13 cellular contexts compared by ENCODE assay signal in genomic region chr7:132817844-132818427, GRCh38.
"Had no signal": no experiment of that assay in that cellular context is flagged by ENCODE, and none has a peak within 500 bp of the region (broad histone marks: within the 10 kb centered on the region; RNA-seq: fewer than 3 reads in every experiment).

No MANE protein-coding gene starts in this region.

- H3K27ac ChIP-seq: left lung, thyroid gland, vagina had no signal

- H3K4me1 Mint-ChIP-seq: activated CD4-positive, alpha-beta T cell treated with anti-CD3 and anti-CD28 coated beads, Interleukin-2, amount 10 ng/mL, durations not matched to agents 7 days and 5 days; activated T-helper 17 cell treated with anti-CD3 and anti-CD28 coated beads, Interleukin-2, amount 50 U/mL, for 72 hours had no signal

- H3K4me1 ChIP-seq: left lung, vagina had no signal

- H3K27ac Mint-ChIP-seq: activated CD4-positive, alpha-beta T cell treated with anti-CD3 and anti-CD28 coated beads, Interleukin-2, amount 10 ng/mL, durations not matched to agents 7 days and 5 days; activated naive CD4-positive, alpha-beta T cell treated with anti-CD3 and anti-CD28 coated beads for 36 hours; activated T-helper 17 cell treated with anti-CD3 and anti-CD28 coated beads, Interleukin-2, amount 50 U/mL, for 72 hours; natural killer cell treated with Interleukin-12 subunit alpha and Interleukin-12 subunit beta and Interleukin-15 and Interleukin-18, amount 100 ng/mL, for 72 hours; T-helper 1 cell treated with Interleukin-12 subunit alpha and Interleukin-12 subunit beta and Interleukin-4 antibody, amounts not matched to agents 30 μg/mL and 1 μg/mL, for 36 hours had no signal

- H3K27me3 ChIP-seq: left lung, thyroid gland, vagina had no signal

- DNase-seq: activated CD4-positive, alpha-beta T cell treated with anti-CD3 and anti-CD28 coated beads, Interleukin-2, amount 10 ng/mL, durations not matched to agents 7 days and 5 days; activated CD4-positive, CD25-positive, alpha-beta regulatory T cell; activated naive CD4-positive, alpha-beta T cell treated with anti-CD3 and anti-CD28 coated beads for 36 hours; activated T-cell treated with anti-CD3 and anti-CD28 coated beads for 4 hours; effector memory CD4-positive, alpha-beta T cell; glutamatergic neuron; left lung; thyroid gland had no signal

- ATAC-seq: activated T-helper 17 cell treated with anti-CD3 and anti-CD28 coated beads, Interleukin-2, amount 50 U/mL, for 72 hours; left lung; natural killer cell treated with Interleukin-12 subunit alpha and Interleukin-12 subunit beta and Interleukin-15 and Interleukin-18, amount 100 ng/mL, for 72 hours had no signal

- H3K36me3 ChIP-seq: left lung, thyroid gland, vagina had no signal

- H3K4me3 ChIP-seq: left lung, thyroid gland, vagina had no signal

- H3K9me3 ChIP-seq: left lung, thyroid gland, vagina had no signal

- H3K9me3 Mint-ChIP-seq: activated naive CD4-positive, alpha-beta T cell treated with anti-CD3 and anti-CD28 coated beads for 36 hours; activated T-helper 17 cell treated with anti-CD3 and anti-CD28 coated beads, Interleukin-2, amount 50 U/mL, for 72 hours; brain; natural killer cell treated with Interleukin-12 subunit alpha and Interleukin-12 subunit beta and Interleukin-15 and Interleukin-18, amount 100 ng/mL, for 72 hours had no signal

- H3K4me3 Mint-ChIP-seq: activated CD4-positive, alpha-beta T cell treated with anti-CD3 and anti-CD28 coated beads, Interleukin-2, amount 10 ng/mL, durations not matched to agents 7 days and 5 days; activated naive CD4-positive, alpha-beta T cell treated with anti-CD3 and anti-CD28 coated beads for 36 hours; activated T-helper 17 cell treated with anti-CD3 and anti-CD28 coated beads, Interleukin-2, amount 50 U/mL, for 72 hours; brain; natural killer cell treated with Interleukin-12 subunit alpha and Interleukin-12 subunit beta and Interleukin-15 and Interleukin-18, amount 100 ng/mL, for 72 hours; T-helper 1 cell treated with Interleukin-12 subunit alpha and Interleukin-12 subunit beta and Interleukin-4 antibody, amounts not matched to agents 30 μg/mL and 1 μg/mL, for 36 hours had no signal

- H3K27me3 Mint-ChIP-seq: activated CD4-positive, alpha-beta T cell treated with anti-CD3 and anti-CD28 coated beads, Interleukin-2, amount 10 ng/mL, durations not matched to agents 7 days and 5 days; activated T-helper 17 cell treated with anti-CD3 and anti-CD28 coated beads, Interleukin-2, amount 50 U/mL, for 72 hours; brain; natural killer cell treated with Interleukin-12 subunit alpha and Interleukin-12 subunit beta and Interleukin-15 and Interleukin-18, amount 100 ng/mL, for 72 hours had no signal
